16 cellular contexts compared by ENCODE assay signal in genomic region chr1:25193151-25193742, GRCh38.
"Had no signal": no experiment of that assay in that cellular context is flagged by ENCODE, and none has a peak within 500 bp of the region (broad histone marks: within the 10 kb centered on the region; RNA-seq: fewer than 3 reads in every experiment).

No MANE protein-coding gene starts in this region.

- H3K27me3 ChIP-seq: body of pancreas, right atrium auricular region, upper lobe of left lung had no signal

- H3K9me3 Mint-ChIP-seq: activated CD4-positive, alpha-beta T cell treated with anti-CD3 and anti-CD28 coated beads, Interleukin-2, amount 10 ng/mL, durations not matched to agents 24 days and 14 days; activated naive CD4-positive, alpha-beta T cell treated with anti-CD3 and anti-CD28 coated beads for 36 hours; activated T-cell treated with anti-CD3 and anti-CD28 coated beads, Interleukin-2, amount 50 U/mL, for 24 hours; mesothelial cell of epicardium; T-helper 2 cell treated with Interferon-gamma antibody and Interleukin-4, amounts not matched to agents 5 μg/mL and 100 μg/mL, for 36 hours had no signal

- H3K4me3 Mint-ChIP-seq: activated CD4-positive, alpha-beta T cell treated with anti-CD3 and anti-CD28 coated beads, Interleukin-2, amount 10 ng/mL, durations not matched to agents 24 days and 14 days; activated CD8-positive, alpha-beta T cell treated with anti-CD3 and anti-CD28 coated beads, Interleukin-2, amount 10 ng/mL, durations not matched to agents 7 days and 5 days; activated naive CD4-positive, alpha-beta T cell treated with anti-CD3 and anti-CD28 coated beads for 36 hours; activated T-cell treated with anti-CD3 and anti-CD28 coated beads, Interleukin-2, amount 50 U/mL, for 24 hours; mesothelial cell of epicardium; T-helper 2 cell treated with Interferon-gamma antibody and Interleukin-4, amounts not matched to agents 5 μg/mL and 100 μg/mL, for 36 hours had no signal

- ATAC-seq: activated CD8-positive, alpha-beta T cell treated with anti-CD3 and anti-CD28 coated beads, Interleukin-2, amount 10 ng/mL, durations not matched to agents 7 days and 5 days; body of pancreas; left cardiac atrium; lower lobe of right lung had no signal

- DNase-seq: activated CD4-positive, alpha-beta T cell treated with anti-CD3 and anti-CD28 coated beads, Interleukin-2, amount 10 ng/mL, durations not matched to agents 24 days and 14 days; activated CD8-positive, alpha-beta T cell treated with anti-CD3 and anti-CD28 coated beads, Interleukin-2, amount 10 ng/mL, durations not matched to agents 7 days and 5 days; activated naive CD4-positive, alpha-beta T cell treated with anti-CD3 and anti-CD28 coated beads for 36 hours; activated T-cell treated with anti-CD3 and anti-CD28 coated beads, Interleukin-2, amount 50 U/mL, for 24 hours; body of pancreas; dermis blood vessel endothelial cell; effector memory CD4-positive, alpha-beta T cell; esophagus squamous epithelium; left cardiac atrium; lower lobe of right lung; stomach; upper lobe of left lung had no signal

- H3K27ac Mint-ChIP-seq: activated CD4-positive, alpha-beta T cell treated with anti-CD3 and anti-CD28 coated beads, Interleukin-2, amount 10 ng/mL, durations not matched to agents 24 days and 14 days; activated CD8-positive, alpha-beta T cell treated with anti-CD3 and anti-CD28 coated beads, Interleukin-2, amount 10 ng/mL, durations not matched to agents 7 days and 5 days; activated naive CD4-positive, alpha-beta T cell treated with anti-CD3 and anti-CD28 coated beads for 36 hours; activated T-cell treated with anti-CD3 and anti-CD28 coated beads, Interleukin-2, amount 50 U/mL, for 24 hours; mesothelial cell of epicardium; T-helper 2 cell treated with Interferon-gamma antibody and Interleukin-4, amounts not matched to agents 5 μg/mL and 100 μg/mL, for 36 hours had no signal

- H3K27ac ChIP-seq: body of pancreas, lower lobe of right lung, prostate gland, right atrium auricular region, stomach, upper lobe of left lung had no signal

- H3K4me3 ChIP-seq: body of pancreas, esophagus squamous epithelium, lower lobe of right lung, prostate gland, right atrium auricular region, stomach, upper lobe of left lung had no signal

- H3K27me3 Mint-ChIP-seq: activated T-cell treated with anti-CD3 and anti-CD28 coated beads, Interleukin-2, amount 50 U/mL, for 24 hours had no signal

- H3K4me1 ChIP-seq: body of pancreas, prostate gland, right atrium auricular region, upper lobe of left lung had no signal

- H3K36me3 ChIP-seq: esophagus squamous epithelium, lower lobe of right lung, prostate gland, right atrium auricular region, stomach, upper lobe of left lung had no signal

- H3K36me3 Mint-ChIP-seq: mesothelial cell of epicardium had no signal

- H3K9me3 ChIP-seq: body of pancreas, esophagus squamous epithelium, lower lobe of right lung, prostate gland, right atrium auricular region, stomach, upper lobe of left lung had no signal
